22 cellular contexts compared by ENCODE assay signal in genomic region chr3:53856964-53857363, GRCh38. TPM values are rescaled to one million over a fixed set of nuclear protein-coding genes. Genes with fewer than 3 reads are reported as not detected.
"Had no signal": no experiment of that assay in that cellular context is flagged by ENCODE, and none has a peak within 500 bp of the region (broad histone marks: within the 10 kb centered on the region; RNA-seq: fewer than 3 reads in every experiment).

No MANE protein-coding gene starts in this region.

- H3K9me3 ChIP-seq: esophagus squamous epithelium, heart right ventricle, ovary, right lobe of liver, thoracic aorta, upper lobe of right lung had no signal

- H3K4me1 ChIP-seq: esophagus squamous epithelium, upper lobe of right lung had no signal

- H3K4me3 ChIP-seq: esophagus squamous epithelium, heart right ventricle, ovary, right lobe of liver, thoracic aorta, upper lobe of right lung had no signal

- ATAC-seq: activated naive CD8-positive, alpha-beta T cell treated with anti-CD3 and anti-CD28 coated beads, Interleukin-2, amount 50 U/mL, for 24 hours; effector memory CD8-positive, alpha-beta T cell; heart right ventricle; naive thymus-derived CD8-positive, alpha-beta T cell; right lobe of liver; upper lobe of right lung had no signal

- DNase-seq: activated CD4-positive, alpha-beta T cell treated with anti-CD3 and anti-CD28 coated beads, Interleukin-2, amount 10 ng/mL, durations not matched to agents 7 days and 5 days; activated CD8-positive, alpha-beta memory T cell treated with anti-CD3 and anti-CD28 coated beads, Interleukin-2, amount 50 U/mL, for 4 hours; activated effector memory CD4-positive, alpha-beta T cell treated with Interleukin-2 at 50 U/mL for 16 hours; activated naive CD4-positive, alpha-beta T cell treated with anti-CD3 and anti-CD28 coated beads, Interleukin-2, amount 10 ng/mL, durations not matched to agents 7 days and 5 days; activated naive CD8-positive, alpha-beta T cell treated with anti-CD3 and anti-CD28 coated beads, Interleukin-2, amount 50 U/mL, for 24 hours; activated T-cell treated with anti-CD3 and anti-CD28 coated beads, Interleukin-2, amount 50 U/mL, for 48 hours; anterior cingulate cortex; caudate nucleus; effector memory CD8-positive, alpha-beta T cell; esophagus squamous epithelium; heart right ventricle; mesendoderm; naive thymus-derived CD8-positive, alpha-beta T cell; ovary; right lobe of liver; small intestine; stimulated activated CD4-positive, alpha-beta T cell treated with anti-CD3 and anti-CD28 coated beads, Interleukin-15, amount 100 ng/mL, for 24 hours; stimulated activated CD4-positive, alpha-beta T cell treated with anti-CD3 and anti-CD28 coated beads, Interleukin-4, amount 100 ng/mL, for 1 hour; T1000; upper lobe of right lung had no signal

- H3K27me3 ChIP-seq: heart right ventricle, ovary, right lobe of liver, upper lobe of right lung had no signal

- H3K36me3 ChIP-seq: ovary had no signal

- H3K27ac ChIP-seq: esophagus squamous epithelium, heart right ventricle, ovary, right lobe of liver, thoracic aorta, upper lobe of right lung had no signal

RNA-seq across cellular contexts. Expression of gene IL17RB, which starts 10.6 kb away (rescaled TPM):
- total RNA-seq: naive thymus-derived CD8-positive, alpha-beta T cell; pulmonary artery endothelial cell had no signal
